In the genomic region with DNA sequence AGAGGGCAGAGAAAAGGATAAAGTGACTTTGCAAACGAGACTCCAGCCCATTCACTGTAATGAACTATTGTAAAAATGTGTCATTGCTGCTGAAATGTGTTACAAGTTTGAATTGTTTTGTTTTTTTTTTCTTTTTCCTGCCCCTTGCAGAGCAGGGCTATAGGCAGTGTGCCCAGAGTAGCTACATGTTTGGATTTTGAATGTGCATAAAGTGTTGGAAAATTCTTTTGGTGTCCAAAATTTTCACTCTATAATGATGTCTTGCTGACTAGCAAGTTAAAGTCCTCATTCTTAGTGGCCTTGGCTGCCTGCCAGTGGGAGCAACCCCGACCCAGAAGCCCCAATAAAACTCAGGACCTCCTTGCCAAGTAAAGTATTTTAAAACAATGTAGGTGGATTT, we compare ENCODE assay signal across 22 cellular contexts.
DNase-seq lines count a peak whose midpoint lies in the region; ATAC-seq and TF ChIP-seq lines count a peak whose summit lies in the region.
"Had no signal": no experiment of that assay in that cellular context is flagged by ENCODE, and none has a peak within 500 bp of the region (broad histone marks: within the 10 kb centered on the region; RNA-seq: fewer than 3 reads in every experiment).

No MANE protein-coding gene starts in this region.

- no peak overlapping the region for H3K4me3 ChIP-seq in GM23248
- H3K4me3 ChIP-seq in astrocyte of the spinal cord (ENCODE audit: low read depth, low read length) = no peak overlapping the region
- H3K4me3 ChIP-seq in foreskin fibroblast (ENCODE audit: low read depth in 1 of 2, low read length in 2 of 2) = no peak overlapping the region
- no peak overlapping the region for H3K4me3 ChIP-seq in tibial nerve
- H3K4me3 ChIP-seq: BLaER1 treated with 17β-estradiol and CSF1 and Interleukin-3, amounts not matched to agents 10 nM and 100 nM; dorsolateral prefrontal cortex; suprapubic skin had no signal

- H3K79me2 ChIP-seq in GM23248 (ENCODE audit: insufficient read depth) = no peaks in the 10 kb centered on the region

- H3K4me3 Mint-ChIP-seq in osteocyte (ENCODE audit: unreplicated experiment) = no peak overlapping the region
- no peak overlapping the region for H3K4me3 Mint-ChIP-seq in activated CD4-positive, alpha-beta memory T cell treated with anti-CD3 and anti-CD28 coated beads, Interleukin-2, amount 10 ng/mL, durations not matched to agents 7 days and 5 days
- H3K4me3 Mint-ChIP-seq: activated naive CD4-positive, alpha-beta T cell treated with anti-CD3 and anti-CD28 coated beads, Interleukin-2, amount 50 U/mL, for 24 hours; activated T-helper 1 cell treated with anti-CD3 and anti-CD28 coated beads, Interleukin-12 subunit alpha, Interleukin-12 subunit beta, Interleukin-2, Interleukin-4 antibody, amounts not matched to agents 30 ng/mL and 10 ng/mL and 1 ng/mL, durations not matched to agents 14 hours and 24 hours and 36 hours; mesothelial cell of epicardium; neural crest cell had no signal

- TF ChIP-seq CTCF in astrocyte of the spinal cord (IDR thresholded peaks at IDR 0.05; ENCODE audit: low read depth, low read length) (no peak), foreskin fibroblast (IDR thresholded peaks at IDR 0.05; ENCODE audit: low read depth, low read length) (no peak), osteocyte (IDR thresholded peaks at IDR 0.05) (no peak), tibial nerve (IDR thresholded peaks at IDR 0.05) (no peak)

- no peak overlapping the region for H2AFZ ChIP-seq in GM23248

- H3K27me3 ChIP-seq in GM23248 (replicated peaks; ENCODE audit: insufficient read depth) (no peaks in the 10 kb centered on the region), tibial nerve (peaks cover 0 to under 1% of the 10 kb centered on the region in 2 donors)
- H3K27me3 ChIP-seq: BLaER1 treated with 17β-estradiol and CSF1 and Interleukin-3, amounts not matched to agents 10 nM and 100 nM had no signal

- no peak overlapping the region for H3K4me2 ChIP-seq in GM23248 (ENCODE audit: unreplicated experiment)
- H3K4me2 ChIP-seq: BLaER1 treated with 17β-estradiol and CSF1 and Interleukin-3, amounts not matched to agents 10 nM and 100 nM had no signal

- H3K9me3 ChIP-seq in GM23248 (ENCODE audit: low read depth) = no peaks in the 10 kb centered on the region
- H3K9me3 ChIP-seq in tibial nerve = no peaks in the 10 kb centered on the region
- H3K9me3 ChIP-seq: BLaER1 treated with 17β-estradiol and CSF1 and Interleukin-3, amounts not matched to agents 10 nM and 100 nM; suprapubic skin had no signal

- peaks cover 2% of the 10 kb centered on the region for H3K27me3 Mint-ChIP-seq in osteocyte (ENCODE audit: unreplicated experiment)
- peaks cover 6% of the 10 kb centered on the region for H3K27me3 Mint-ChIP-seq in activated CD4-positive, alpha-beta memory T cell treated with anti-CD3 and anti-CD28 coated beads, Interleukin-2, amount 10 ng/mL, durations not matched to agents 7 days and 5 days

- H3F3A ChIP-seq in GM23248 (ENCODE audit: insufficient read depth) = no peaks in the 10 kb centered on the region

- peaks cover 13% of the 10 kb centered on the region for H3K4me1 Mint-ChIP-seq in osteocyte (ENCODE audit: unreplicated experiment)
- H3K4me1 Mint-ChIP-seq in activated CD4-positive, alpha-beta memory T cell treated with anti-CD3 and anti-CD28 coated beads, Interleukin-2, amount 10 ng/mL, durations not matched to agents 7 days and 5 days = no peaks in the 10 kb centered on the region
- H3K4me1 Mint-ChIP-seq: activated naive CD4-positive, alpha-beta T cell treated with anti-CD3 and anti-CD28 coated beads, Interleukin-2, amount 50 U/mL, for 24 hours; neural crest cell had no signal

- H3K27ac ChIP-seq in GM23248 (no peak overlapping the region), tibial nerve (no peak overlapping the region)
- H3K27ac ChIP-seq: BLaER1 treated with 17β-estradiol and CSF1 and Interleukin-3, amounts not matched to agents 10 nM and 100 nM; epithelial cell of prostate; suprapubic skin had no signal

- peak; percentile 4 for DNase-seq in GM23248
- peak; percentile 53 for DNase-seq in astrocyte of the spinal cord (ENCODE audit: low read depth, low spot score)
- peak; percentile 24 to 45 for DNase-seq in foreskin fibroblast
- no peak for DNase-seq in osteocyte (ENCODE audit: extremely low spot score, unreplicated experiment)
- DNase-seq in tibial nerve (ENCODE audit: low spot score in 2 of 2) = no peak
- no peak for DNase-seq in activated CD4-positive, alpha-beta memory T cell treated with anti-CD3 and anti-CD28 coated beads, Interleukin-2, amount 10 ng/mL, durations not matched to agents 7 days and 5 days
- no peak for DNase-seq in NCI-H2196 (lab: John Stamatoyannopoulos, UW; ENCODE audit: unreplicated experiment)
- DNase-seq: activated CD4-positive, alpha-beta T cell treated with anti-CD3 and anti-CD28 coated beads for 1 hour; Calu3; MM.1S; NCI-H1436; NCI-H524 treated with DMSO at 0.1 percent for 48 hours had no signal

- in situ Hi-C loops in GM23248 (cut with MboI) (no loop called here), astrocyte of the spinal cord (cut with HindIII; ENCODE audit: low sequenced_read_pairs) (no loop called here)

- H3K4me1 ChIP-seq in GM23248 (ENCODE audit: insufficient read depth) (no peaks in the 10 kb centered on the region), tibial nerve (no peaks in the 10 kb centered on the region)
- H3K4me1 ChIP-seq: suprapubic skin had no signal

- H3K27ac Mint-ChIP-seq in osteocyte (ENCODE audit: unreplicated experiment) = peak overlapping the region; percentile 28
- no peak overlapping the region for H3K27ac Mint-ChIP-seq in activated CD4-positive, alpha-beta memory T cell treated with anti-CD3 and anti-CD28 coated beads, Interleukin-2, amount 10 ng/mL, durations not matched to agents 7 days and 5 days
- H3K27ac Mint-ChIP-seq: activated naive CD4-positive, alpha-beta T cell treated with anti-CD3 and anti-CD28 coated beads, Interleukin-2, amount 50 U/mL, for 24 hours; activated T-helper 1 cell treated with anti-CD3 and anti-CD28 coated beads, Interleukin-12 subunit alpha, Interleukin-12 subunit beta, Interleukin-2, Interleukin-4 antibody, amounts not matched to agents 30 ng/mL and 10 ng/mL and 1 ng/mL, durations not matched to agents 14 hours and 24 hours and 36 hours; mesothelial cell of epicardium had no signal

- TF ChIP-seq POLR2A in tibial nerve (IDR thresholded peaks at IDR 0.05) = no peak

- CTCF ChIA-PET in activated CD4-positive, alpha-beta memory T cell treated with anti-CD3 and anti-CD28 coated beads, Interleukin-2, amount 10 ng/mL, durations not matched to agents 7 days and 5 days (lab: Charles Lee) = no interaction called here

- H3K9me2 ChIP-seq in GM23248 (ENCODE audit: insufficient read depth) = no peaks in the 10 kb centered on the region

- POLR2A ChIA-PET in activated CD4-positive, alpha-beta memory T cell treated with anti-CD3 and anti-CD28 coated beads, Interleukin-2, amount 10 ng/mL, durations not matched to agents 7 days and 5 days (lab: Charles Lee) = no interaction called here

- no peaks in the 10 kb centered on the region for H4K20me1 ChIP-seq in GM23248 (ENCODE audit: insufficient read depth)
- H4K20me1 ChIP-seq: BLaER1 treated with 17β-estradiol and CSF1 and Interleukin-3, amounts not matched to agents 10 nM and 100 nM had no signal

- H3K36me3 ChIP-seq in GM23248 (ENCODE audit: low read depth) (no peaks in the 10 kb centered on the region), tibial nerve (no peaks in the 10 kb centered on the region)
- H3K36me3 ChIP-seq: BLaER1 treated with 17β-estradiol and CSF1 and Interleukin-3, amounts not matched to agents 10 nM and 100 nM; suprapubic skin had no signal

- H3K9ac ChIP-seq in GM23248 = no peak overlapping the region
- H3K9ac ChIP-seq: BLaER1 treated with 17β-estradiol and CSF1 and Interleukin-3, amounts not matched to agents 10 nM and 100 nM had no signal

- H3K36me3 Mint-ChIP-seq in osteocyte (ENCODE audit: unreplicated experiment) = no peaks in the 10 kb centered on the region
- no peaks in the 10 kb centered on the region for H3K36me3 Mint-ChIP-seq in activated CD4-positive, alpha-beta memory T cell treated with anti-CD3 and anti-CD28 coated beads, Interleukin-2, amount 10 ng/mL, durations not matched to agents 7 days and 5 days (ENCODE audit: low read depth)
- H3K36me3 Mint-ChIP-seq: activated naive CD4-positive, alpha-beta T cell treated with anti-CD3 and anti-CD28 coated beads, Interleukin-2, amount 50 U/mL, for 24 hours; mesothelial cell of epicardium had no signal

- WGBS in GM23248 (ENCODE audit: low coverage in 1 of 2, low lambda C conversion rate in 2 of 2, missing lambda C conversion rate in 2 of 2), 2 experiments = 0 to 2% methylated on average over 2 of the region's 2 CpGs
- 9 to 10% methylated on average over 2 of the region's 2 CpGs for WGBS in tibial nerve, 2 donors

- TF ChIP-seq EP300 in tibial nerve (IDR thresholded peaks at IDR 0.05) = no peak

- ATAC-seq in activated CD4-positive, CD25-positive, alpha-beta regulatory T cell treated with anti-CD3 and anti-CD28 coated beads, Interleukin-2, amount 50 U/mL, for 24 hours = no peak
- ATAC-seq: left lobe of liver had no signal

- no peaks in the 10 kb centered on the region for H3K9me3 Mint-ChIP-seq in osteocyte (ENCODE audit: unreplicated experiment)
- no peaks in the 10 kb centered on the region for H3K9me3 Mint-ChIP-seq in activated CD4-positive, alpha-beta memory T cell treated with anti-CD3 and anti-CD28 coated beads, Interleukin-2, amount 10 ng/mL, durations not matched to agents 7 days and 5 days
- H3K9me3 Mint-ChIP-seq: activated naive CD4-positive, alpha-beta T cell treated with anti-CD3 and anti-CD28 coated beads, Interleukin-2, amount 50 U/mL, for 24 hours; activated T-helper 1 cell treated with anti-CD3 and anti-CD28 coated beads, Interleukin-12 subunit alpha, Interleukin-12 subunit beta, Interleukin-2, Interleukin-4 antibody, amounts not matched to agents 30 ng/mL and 10 ng/mL and 1 ng/mL, durations not matched to agents 14 hours and 24 hours and 36 hours had no signal

Comparison
In these comparisons a context has a peak if more than half of its experiments do, and no peak if none do; other contexts are left out.
1. DNase-seq: peak in GM23248 (single experiment), astrocyte of the spinal cord (single experiment) and foreskin fibroblast (2 of 2); none in osteocyte (single experiment), tibial nerve (0 of 2), activated CD4-positive, alpha-beta memory T cell treated with anti-CD3 and anti-CD28 coated beads, Interleukin-2, amount 10 ng/mL, durations not matched to agents 7 days and 5 days (single experiment) and NCI-H2196 (single experiment).